In genomic region chr15:77409259-77410156, GRCh38 we compare ENCODE assay signal across 8 cellular contexts. TPM values are rescaled to one million over a fixed set of nuclear protein-coding genes. Genes with fewer than 3 reads are reported as not detected.
A peak's percentile ranks its signal among the peaks of the same experiment; 100 is the strongest.
DNase-seq lines count a peak whose midpoint lies in the region; ATAC-seq, FAIRE-seq and TF ChIP-seq lines count a peak whose summit lies in the region.

No MANE protein-coding gene starts in this region.

- H3K9me3 Mint-ChIP-seq in activated CD4-positive, alpha-beta T cell treated with anti-CD3 and anti-CD28 coated beads, Interleukin-2, amount 10 ng/mL, durations not matched to agents 7 days and 5 days = peaks cover 4% of the 10 kb centered on the region
- no peaks in the 10 kb centered on the region for H3K9me3 Mint-ChIP-seq in activated CD8-positive, alpha-beta T cell treated with anti-CD3 and anti-CD28 coated beads for 36 hours

- TF ChIP-seq CTCF in activated CD8-positive, alpha-beta T cell treated with anti-CD3 and anti-CD28 coated beads for 36 hours (IDR thresholded peaks at IDR 0.05) = no peak
- TF ChIP-seq CTCF in RWPE1 (conservative IDR thresholded peaks at IDR 0.05; ENCODE audit: low read depth) = no peak

- H3K27ac Mint-ChIP-seq in activated CD4-positive, alpha-beta T cell treated with anti-CD3 and anti-CD28 coated beads, Interleukin-2, amount 10 ng/mL, durations not matched to agents 7 days and 5 days = peak overlapping the region; percentile 76
- peak overlapping the region; percentile 88 for H3K27ac Mint-ChIP-seq in activated CD8-positive, alpha-beta T cell treated with anti-CD3 and anti-CD28 coated beads for 36 hours

- H3K27ac ChIP-seq in small intestine (ENCODE audit: low read depth in 1 of 2, low read length in 1 of 2) (no peak overlapping the region), RWPE1 (no peak overlapping the region)

- CTCF ChIA-PET in activated CD4-positive, alpha-beta T cell treated with anti-CD3 and anti-CD28 coated beads, Interleukin-2, amount 10 ng/mL, durations not matched to agents 7 days and 5 days (lab: Charles Lee) = interaction anchor here (0.6 to 1.2 kb wide), 3 partner anchors 10 to 1131 kb away, joined by 3 to 4 read pairs (median 4); partner anchors contain the start of gene PSMA4
- CTCF ChIA-PET in activated CD8-positive, alpha-beta T cell treated with anti-CD3 and anti-CD28 coated beads for 36 hours (lab: Charles Lee) = interaction anchor here (0.6 to 1.2 kb wide), 4 partner anchors 9 to 134 kb away, joined by 4 to 5 read pairs (median 4); no protein-coding TSS in a partner anchor
- CTCF ChIA-PET in RWPE1 (lab: Yijun Ruan, JAX) = interaction anchor here (0.7 kb wide), 2 partner anchors 17 to 302 kb away, joined by 3 read pairs; no protein-coding TSS in a partner anchor

- peak overlapping the region; percentile 17 for H3K4me3 Mint-ChIP-seq in activated CD4-positive, alpha-beta T cell treated with anti-CD3 and anti-CD28 coated beads, Interleukin-2, amount 10 ng/mL, durations not matched to agents 7 days and 5 days
- H3K4me3 Mint-ChIP-seq in activated CD8-positive, alpha-beta T cell treated with anti-CD3 and anti-CD28 coated beads for 36 hours = peak overlapping the region; percentile 57

- no peaks in the 10 kb centered on the region for H3K36me3 Mint-ChIP-seq in activated CD4-positive, alpha-beta T cell treated with anti-CD3 and anti-CD28 coated beads, Interleukin-2, amount 10 ng/mL, durations not matched to agents 7 days and 5 days (ENCODE audit: low read depth)
- peaks cover 3% of the 10 kb centered on the region for H3K36me3 Mint-ChIP-seq in activated CD8-positive, alpha-beta T cell treated with anti-CD3 and anti-CD28 coated beads for 36 hours (ENCODE audit: low read depth)

- H3K4me1 ChIP-seq in small intestine (ENCODE audit: control insufficient read depth in 2 of 2, insufficient read depth in 1 of 2, low read depth in 1 of 2, low read length in 1 of 2) = peaks cover 0 to 7% of the 10 kb centered on the region in 2 donors

- H3K27me3 ChIP-seq in small intestine (ENCODE audit: control insufficient read depth in 2 of 2, insufficient read depth in 2 of 2, low read length in 2 of 2) = no peaks in the 10 kb centered on the region

- H3K4me1 Mint-ChIP-seq in activated CD4-positive, alpha-beta T cell treated with anti-CD3 and anti-CD28 coated beads, Interleukin-2, amount 10 ng/mL, durations not matched to agents 7 days and 5 days = peaks cover 44% of the 10 kb centered on the region
- peaks cover 49% of the 10 kb centered on the region for H3K4me1 Mint-ChIP-seq in activated CD8-positive, alpha-beta T cell treated with anti-CD3 and anti-CD28 coated beads for 36 hours (ENCODE audit: low read depth)

- no peak for FAIRE-seq in small intestine (lab: Jason Lieb, UNC)

- intact Hi-C loops in activated CD8-positive, alpha-beta T cell treated with anti-CD3 and anti-CD28 coated beads for 36 hours (cut with micrococcal nuclease) = no loop called here

- WGBS in small intestine, 3 donors = 63 to 82% (median 75%) methylated on average over 4 of the region's 4 CpGs

- POLR2A ChIA-PET in activated CD4-positive, alpha-beta T cell treated with anti-CD3 and anti-CD28 coated beads, Interleukin-2, amount 10 ng/mL, durations not matched to agents 7 days and 5 days (lab: Charles Lee) = no interaction called here
- POLR2A ChIA-PET in activated CD8-positive, alpha-beta T cell treated with anti-CD3 and anti-CD28 coated beads for 36 hours (lab: Charles Lee) = interaction anchor here (1.5 to 1.6 kb wide), 2 partner anchors 10 to 12 kb away, joined by 5 to 8 read pairs; partner anchors contain the start of genes HMG20A and PEAK1
- POLR2A ChIA-PET in RWPE1 (lab: Yijun Ruan, JAX; ENCODE audit: low non-redundant PET) = no interaction called here

- no peaks in the 10 kb centered on the region for H3K27me3 Mint-ChIP-seq in activated CD4-positive, alpha-beta T cell treated with anti-CD3 and anti-CD28 coated beads, Interleukin-2, amount 10 ng/mL, durations not matched to agents 7 days and 5 days
- H3K27me3 Mint-ChIP-seq in activated CD8-positive, alpha-beta T cell treated with anti-CD3 and anti-CD28 coated beads for 36 hours = no peaks in the 10 kb centered on the region

- no peak overlapping the region for H3K4me3 ChIP-seq in small intestine (ENCODE audit: low read depth in 1 of 2, low read length in 2 of 2)

- ATAC-seq in HG03095 (IDR thresholded peaks at IDR 0.05; ENCODE audit: unreplicated experiment) = peak; percentile 63
- peak; percentile 93 for ATAC-seq in activated CD8-positive, alpha-beta T cell treated with anti-CD3 and anti-CD28 coated beads for 36 hours

- peak; percentile 59 for DNase-seq in activated CD4-positive, alpha-beta T cell treated with anti-CD3 and anti-CD28 coated beads, Interleukin-2, amount 10 ng/mL, durations not matched to agents 7 days and 5 days
- DNase-seq in activated CD4-positive, alpha-beta T cell treated with anti-CD3 and anti-CD28 coated beads, Interleukin-2, amount 50 U/mL, for 1 hour = no peak
- DNase-seq in activated CD8-positive, alpha-beta T cell treated with anti-CD3 and anti-CD28 coated beads for 36 hours = peak; percentile 65
- peak; percentile 25 for DNase-seq in small intestine
- no peak for DNase-seq in iPS-NIHi7 (ENCODE audit: extremely low spot score)
- DNase-seq in RWPE1 (ENCODE audit: low spot score) = no peak
- no peak for DNase-seq in NCI-H1417 treated with DMSO at 0.1 percent for 48 hours (lab: John Stamatoyannopoulos, UW)

- H3K9me3 ChIP-seq in small intestine (ENCODE audit: control insufficient read depth, low read depth) = no peaks in the 10 kb centered on the region

- H3K36me3 ChIP-seq in small intestine (ENCODE audit: control insufficient read depth in 2 of 2, insufficient read depth in 2 of 2, low read length in 2 of 2) = no peaks in the 10 kb centered on the region

RNA-seq across cellular contexts. Expression of gene PEAK1, which starts 10.4 kb away (rescaled TPM):
- 10 to 100 TPM; 27.9 to 29.4 TPM for total RNA-seq in activated CD4-positive, alpha-beta T cell treated with anti-CD3 and anti-CD28 coated beads, Interleukin-2, amount 10 ng/mL, durations not matched to agents 7 days and 5 days
- 10 to 100 TPM; 32.1 to 36.1 TPM for total RNA-seq in activated CD8-positive, alpha-beta T cell treated with anti-CD3 and anti-CD28 coated beads for 36 hours
- polyA plus RNA-seq in small intestine = 1 to 10 TPM; 1.4 to 7.0 (median 3.6) TPM

RNA-seq across cellular contexts. Expression of gene HMG20A, which starts 11.2 kb away (rescaled TPM):
- 10 to 100 TPM; 47.4 to 58.7 TPM for total RNA-seq in activated CD4-positive, alpha-beta T cell treated with anti-CD3 and anti-CD28 coated beads, Interleukin-2, amount 10 ng/mL, durations not matched to agents 7 days and 5 days
- 10 to 100 TPM; 44.4 to 44.9 TPM for total RNA-seq in activated CD8-positive, alpha-beta T cell treated with anti-CD3 and anti-CD28 coated beads for 36 hours
- 10 to 100 TPM in 1 of 3 donors, 1 to 10 TPM in 2; 6.5 to 14.1 (median 7.0) TPM for polyA plus RNA-seq in small intestine

Comparison
In these comparisons a context has a peak if more than half of its experiments do, and no peak if none do; other contexts are left out.
1. DNase-seq: peak in activated CD4-positive, alpha-beta T cell treated with anti-CD3 and anti-CD28 coated beads, Interleukin-2, amount 10 ng/mL, durations not matched to agents 7 days and 5 days (single experiment), activated CD8-positive, alpha-beta T cell treated with anti-CD3 and anti-CD28 coated beads for 36 hours (single experiment) and small intestine (single experiment); none in activated CD4-positive, alpha-beta T cell treated with anti-CD3 and anti-CD28 coated beads, Interleukin-2, amount 50 U/mL, for 1 hour (single experiment), iPS-NIHi7 (single experiment), RWPE1 (single experiment) and NCI-H1417 treated with DMSO at 0.1 percent for 48 hours (single experiment).